Comparison of ENCODE assay signal across 17 cellular contexts in the genomic region with DNA sequence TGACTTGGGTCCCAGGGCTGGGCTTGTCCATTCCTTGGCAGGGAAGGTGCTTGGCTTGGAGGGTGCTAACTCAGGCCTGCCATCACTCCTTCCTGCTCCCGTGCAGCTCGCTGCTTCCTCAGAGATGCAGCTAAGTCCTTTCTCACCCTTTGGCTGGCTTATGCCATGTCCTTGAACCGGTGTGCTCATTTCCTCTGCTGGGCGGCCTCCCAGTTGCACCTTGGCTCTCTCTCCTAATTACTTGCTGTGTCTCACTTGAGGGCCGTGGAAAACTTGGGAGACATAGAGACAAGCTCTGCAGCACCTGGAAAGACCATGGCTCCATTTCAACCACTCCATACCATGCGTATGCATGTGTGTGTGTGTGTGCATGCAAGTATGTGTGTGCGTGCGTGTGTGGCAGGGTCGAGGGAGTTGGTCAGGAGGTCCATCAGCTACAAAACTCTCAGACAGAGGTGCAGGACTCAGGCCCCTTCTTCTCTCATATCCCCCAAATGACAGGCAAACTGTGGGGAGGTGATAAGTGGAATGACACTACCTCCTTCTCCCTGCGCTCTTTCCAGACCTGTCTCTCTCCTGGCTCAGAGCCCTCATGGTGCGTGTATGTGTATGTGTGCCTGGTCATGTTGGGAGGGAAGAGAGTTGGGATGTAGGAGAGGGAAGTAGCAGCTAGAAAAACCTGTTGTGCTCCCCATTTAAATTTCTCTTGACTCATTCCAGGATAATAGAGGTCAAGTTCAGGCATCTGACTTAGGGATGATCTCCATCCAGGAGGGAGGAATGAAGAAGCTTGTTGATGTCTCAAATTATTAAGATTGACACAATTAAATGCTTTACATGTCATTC. TPM values are rescaled to one million over a fixed set of nuclear protein-coding genes. Genes with fewer than 3 reads are reported as not detected.
DNase-seq lines count a peak whose midpoint lies in the region; ATAC-seq and TF ChIP-seq lines count a peak whose summit lies in the region.
"Had no signal": no experiment of that assay in that cellular context is flagged by ENCODE, and none has a peak within 500 bp of the region (broad histone marks: within the 10 kb centered on the region; RNA-seq: fewer than 3 reads in every experiment).

No MANE protein-coding gene starts in this region.

- 48 to 61% (median 53%) methylated on average over 11 of the region's 11 CpGs for WGBS in stomach, 5 donors

- H3K27ac ChIP-seq in stomach = peak overlapping the region; percentile 48 to 78 (median 55)

- no peaks in the 10 kb centered on the region for H3K36me3 ChIP-seq in stomach

- H3K4me1 Mint-ChIP-seq in memory B cell = peaks cover 3% of the 10 kb centered on the region

- no peaks in the 10 kb centered on the region for H3K9me3 Mint-ChIP-seq in memory B cell
- H3K9me3 Mint-ChIP-seq: activated naive CD4-positive, alpha-beta T cell treated with anti-CD3 and anti-CD28 coated beads for 36 hours; activated T-cell treated with anti-CD3 and anti-CD28 coated beads, Interleukin-2, amount 50 U/mL, for 24 hours; stimulated activated naive B cell treated with anti-CD40 and anti-IgM and Interleukin-4, amounts not matched to agents 10 μg/mL and 1 μg/mL and 100 μg/mL, for 72 hours had no signal

- no peak for TF ChIP-seq EP300 in stomach (IDR thresholded peaks at IDR 0.05)

- no peak for TF ChIP-seq CTCF in LNCaP clone FGC (IDR thresholded peaks at IDR 0.05; ENCODE audit: control insufficient read depth, extremely low read depth, insufficient read depth)
- TF ChIP-seq CTCF in stomach (IDR thresholded peaks at IDR 0.05) = no peak

- H3K4me1 ChIP-seq in stomach = peaks cover 23 to 32% (median 27%) of the 10 kb centered on the region in 4 donors

- no peak overlapping the region for H3K4me3 Mint-ChIP-seq in memory B cell
- H3K4me3 Mint-ChIP-seq: activated CD8-positive, alpha-beta T cell treated with anti-CD3 and anti-CD28 coated beads, Interleukin-2, amount 10 ng/mL, durations not matched to agents 7 days and 5 days; activated naive CD4-positive, alpha-beta T cell treated with anti-CD3 and anti-CD28 coated beads for 36 hours; activated T-cell treated with anti-CD3 and anti-CD28 coated beads, Interleukin-2, amount 50 U/mL, for 24 hours; GM23338; stimulated activated naive B cell treated with anti-CD40 and anti-IgM and Interleukin-4, amounts not matched to agents 10 μg/mL and 1 μg/mL and 100 μg/mL, for 72 hours had no signal

- intact Hi-C loops in stomach (cut with DNase I; ENCODE audit: low total_unique reads) = no loop called here

- H3K4me3 ChIP-seq in LNCaP clone FGC (ENCODE audit: low read depth, low read length) = no peak overlapping the region
- no peak overlapping the region for H3K4me3 ChIP-seq in stomach
- H3K4me3 ChIP-seq: GM23338 had no signal

- TF ChIP-seq POLR2A in stomach (IDR thresholded peaks at IDR 0.05) = no peak

- no peaks in the 10 kb centered on the region for H3K27me3 Mint-ChIP-seq in memory B cell
- H3K27me3 Mint-ChIP-seq: activated T-cell treated with anti-CD3 and anti-CD28 coated beads, Interleukin-2, amount 50 U/mL, for 24 hours; stimulated activated naive B cell treated with anti-CD40 and anti-IgM and Interleukin-4, amounts not matched to agents 10 μg/mL and 1 μg/mL and 100 μg/mL, for 72 hours had no signal

- H3K9me3 ChIP-seq in stomach = no peaks in the 10 kb centered on the region

- no peak for ATAC-seq in memory B cell (ENCODE audit: low read depth)
- ATAC-seq in HG03520 (IDR thresholded peaks at IDR 0.05; ENCODE audit: unreplicated experiment) = no peak
- no peak for ATAC-seq in HG02623 (IDR thresholded peaks at IDR 0.05; ENCODE audit: unreplicated experiment)

- DNase-seq in LNCaP clone FGC (ENCODE audit: low read depth) = peak; percentile 68
- peak; percentile 24 for DNase-seq in dermis blood vessel endothelial cell
- no peak for DNase-seq in memory B cell (ENCODE audit: low spot score in 2 of 2)
- DNase-seq in stomach = no peak
- no peak for DNase-seq in CD1c-positive myeloid dendritic cell (ENCODE audit: extremely low spot score)
- no peak for DNase-seq in NCI-H146 treated with DMSO at 0.1 percent for 48 hours (lab: John Stamatoyannopoulos, UW; ENCODE audit: unreplicated experiment)
- DNase-seq: activated naive CD4-positive, alpha-beta T cell treated with anti-CD3 and anti-CD28 coated beads for 36 hours; DMS79 treated with DMSO at 0.1 percent for 48 hours; glutamatergic neuron; Karpas-422; stimulated activated naive B cell treated with anti-CD40 and anti-IgM and Interleukin-4, amounts not matched to agents 10 μg/mL and 1 μg/mL and 100 μg/mL, for 72 hours; T-helper 9 cell had no signal

- H3K36me3 Mint-ChIP-seq in memory B cell = no peaks in the 10 kb centered on the region
- H3K36me3 Mint-ChIP-seq: stimulated activated naive B cell treated with anti-CD40 and anti-IgM and Interleukin-4, amounts not matched to agents 10 μg/mL and 1 μg/mL and 100 μg/mL, for 72 hours had no signal

- no peaks in the 10 kb centered on the region for H3K27me3 ChIP-seq in stomach

- peak overlapping the region; percentile 37 for H3K27ac Mint-ChIP-seq in memory B cell
- H3K27ac Mint-ChIP-seq: activated CD8-positive, alpha-beta T cell treated with anti-CD3 and anti-CD28 coated beads, Interleukin-2, amount 10 ng/mL, durations not matched to agents 7 days and 5 days; activated naive CD4-positive, alpha-beta T cell treated with anti-CD3 and anti-CD28 coated beads for 36 hours; activated T-cell treated with anti-CD3 and anti-CD28 coated beads, Interleukin-2, amount 50 U/mL, for 24 hours; GM23338; stimulated activated naive B cell treated with anti-CD40 and anti-IgM and Interleukin-4, amounts not matched to agents 10 μg/mL and 1 μg/mL and 100 μg/mL, for 72 hours had no signal

RNA-seq across cellular contexts. Expression of a gene that starts 17.6 kb away (rescaled TPM):
- total RNA-seq in dermis blood vessel endothelial cell (45.6 and 55.3 TPM in 2 replicates), stomach (10 to 100 TPM; 35.6 to 51.9 (median 45.5) TPM)
- 10 to 100 TPM in 2 of 3 donors, 1 to 10 TPM in 1; 7.2 to 15.0 (median 11.5) TPM for polyA plus RNA-seq in stomach

Comparison
In these comparisons a context has a peak if more than half of its experiments do, and no peak if none do; other contexts are left out.
1. DNase-seq: peak in LNCaP clone FGC (single experiment) and dermis blood vessel endothelial cell (single experiment); none in memory B cell (0 of 2), stomach (single experiment), CD1c-positive myeloid dendritic cell (single experiment) and NCI-H146 treated with DMSO at 0.1 percent for 48 hours (single experiment).